In genomic region chr1:95233737-95234493, GRCh38 we compare ENCODE assay signal across 1 cellular context.
A peak's percentile ranks its signal among the peaks of the same experiment; 100 is the strongest.
TF ChIP-seq lines count a peak whose summit lies in the region.

Gene RWDD3 (plus strand): TSS chr1:95234210. CDS start chr1:95234231, 21 bp downstream.

TF ChIP-seq in HepG2, 621 proteins besides CTCF, POLR2A, EP300 and RAD21 (continued from another document and continues in another):
- TF ChIP-seq BCLAF1 (IDR thresholded peaks at IDR 0.05) (no peak), ZNF646 (CRISPR knock-in tag; IDR thresholded peaks at IDR 0.05) (no peak), ZNF644 (CRISPR knock-in tag; IDR thresholded peaks at IDR 0.05; ENCODE audit: low read depth) (no peak; the same call in 1 of the 2 replicates), HNF1B (CRISPR knock-in tag; IDR thresholded peaks at IDR 0.05) (no peak; the same call in 1 of the 2 replicates), KAT8 (CRISPR knock-in tag; IDR thresholded peaks at IDR 0.05) (peak; percentile 82), EZH2 (conservative IDR thresholded peaks at IDR 0.05; ENCODE audit: low read depth, low read length) (no peak), ATF6 (CRISPR knock-in tag; conservative IDR thresholded peaks at IDR 0.05) (peak; percentile 78; the same call in 1 of the 2 replicates), SMARCC2 (IDR thresholded peaks at IDR 0.05) (no peak), PRDM15 (CRISPR knock-in tag; IDR thresholded peaks at IDR 0.05) (peak; percentile 55; the same call in 1 of the 2 replicates), ZFP82 (CRISPR knock-in tag; IDR thresholded peaks at IDR 0.05; ENCODE audit: borderline replicate concordance) (no peak), RERE (CRISPR knock-in tag; IDR thresholded peaks at IDR 0.05; ENCODE audit: low read depth) (peak; percentile 21; the same call in 1 of the 2 replicates), ATF3 (CRISPR knock-in tag; IDR thresholded peaks at IDR 0.05) (peak; percentile 41; the same call in 1 of the 2 replicates), DNMT1 (CRISPR knock-in tag; IDR thresholded peaks at IDR 0.05) (peak; percentile 82; the same call in 1 of the 2 replicates), ETV5 (CRISPR knock-in tag; IDR thresholded peaks at IDR 0.05; ENCODE audit: borderline replicate concordance) (peak; percentile 72), ATF4 (CRISPR knock-in tag; IDR thresholded peaks at IDR 0.05) (peak in 1 of 2 experiments; percentile 45; a peak in 1 of 4 replicates), NFRKB (IDR thresholded peaks at IDR 0.05) (no peak), CSRNP2 (CRISPR knock-in tag; conservative IDR thresholded peaks at IDR 0.05; ENCODE audit: low read depth) (no peak), ZNF20 (CRISPR knock-in tag; IDR thresholded peaks at IDR 0.05) (no peak), CHD2 (IDR thresholded peaks at IDR 0.05; ENCODE audit: low read depth, low read length) (peak; percentile 43; the same call in 1 of the 2 replicates), ZNF75D (CRISPR knock-in tag; IDR thresholded peaks at IDR 0.05; ENCODE audit: borderline replicate concordance) (no peak), ZNF234 (CRISPR knock-in tag; conservative IDR thresholded peaks at IDR 0.05) (no peak), RBM22 (optimal IDR thresholded peaks at IDR 0.05; ENCODE audit: low read length) (no peak)
